22 cellular contexts compared by ENCODE assay signal in genomic region chr4:17166954-17167353, GRCh38.
DNase-seq lines count a peak whose midpoint lies in the region; ATAC-seq and TF ChIP-seq lines count a peak whose summit lies in the region.
"Had no signal": no experiment of that assay in that cellular context is flagged by ENCODE, and none has a peak within 500 bp of the region (broad histone marks: within the 10 kb centered on the region; RNA-seq: fewer than 3 reads in every experiment).

No MANE protein-coding gene starts in this region.

- H2BK15ac ChIP-seq in IMR-90 (ENCODE audit: low read depth, low read length), result no peak overlapping the region

- H3K4me3 Mint-ChIP-seq in naive thymus-derived CD4-positive, alpha-beta T cell, result no peak overlapping the region
- no peak overlapping the region for H3K4me3 Mint-ChIP-seq in stimulated activated naive B cell treated with anti-CD40 and anti-IgM and Interleukin-4, amounts not matched to agents 10 μg/mL and 1 μg/mL and 100 μg/mL, for 72 hours
- H3K4me3 Mint-ChIP-seq: CD14-positive monocyte, endodermal cell, GM23338, IgD-negative memory B cell, naive B cell had no signal

- H3K27ac Mint-ChIP-seq in naive thymus-derived CD4-positive, alpha-beta T cell, result no peak overlapping the region
- no peak overlapping the region for H3K27ac Mint-ChIP-seq in stimulated activated naive B cell treated with anti-CD40 and anti-IgM and Interleukin-4, amounts not matched to agents 10 μg/mL and 1 μg/mL and 100 μg/mL, for 72 hours
- H3K27ac Mint-ChIP-seq: CD14-positive monocyte, endodermal cell, GM23338, IgD-negative memory B cell, naive B cell had no signal

- H3K23ac ChIP-seq in IMR-90 (ENCODE audit: low read depth, low read length), result no peak overlapping the region

- no peak overlapping the region for H3K4me2 ChIP-seq in IMR-90 (ENCODE audit: low read depth, low read length)
- H3K4me2 ChIP-seq: GM23338 had no signal

- dilution Hi-C loops in IMR-90 (cut with HindIII; ENCODE audit: low sequenced_read_pairs, unreplicated experiment), result no loop called here

- H3K36me3 ChIP-seq in IMR-90 (ENCODE audit: control insufficient read depth, insufficient read depth, low read length) (no peaks in the 10 kb centered on the region), gastrocnemius medialis (no peaks in the 10 kb centered on the region)
- no peaks in the 10 kb centered on the region for H3K36me3 ChIP-seq in naive thymus-derived CD4-positive, alpha-beta T cell (ENCODE audit: control insufficient read depth in 2 of 3, insufficient read depth in 3 of 3, low read length in 3 of 3)
- H3K36me3 ChIP-seq: adrenal gland had no signal

- CTCF ChIA-PET in IMR-90 (lab: Yijun Ruan, JAX), result interaction anchor here (1.1 kb wide), 1 partner anchor 10 kb away, joined by 3 read pairs; no protein-coding TSS in a partner anchor
- CTCF ChIA-PET in naive thymus-derived CD4-positive, alpha-beta T cell (lab: Charles Lee), result no interaction called here

- TF ChIP-seq CTCF in IMR-90 (conservative IDR thresholded peaks at IDR 0.05; ENCODE audit: low read depth, low read length), result no peak
- TF ChIP-seq CTCF in gastrocnemius medialis (IDR thresholded peaks at IDR 0.05 in 4 of 5, conservative IDR thresholded peaks at IDR 0.05 in 1 of 5), result no peak

- H3K79me1 ChIP-seq in IMR-90 (ENCODE audit: low read depth in 1 of 2, low read length in 2 of 2), result no peaks in the 10 kb centered on the region

- POLR2A ChIA-PET in IMR-90 (lab: Charles Lee; ENCODE audit: unreplicated experiment), result no interaction called here
- POLR2A ChIA-PET in naive thymus-derived CD4-positive, alpha-beta T cell (lab: Charles Lee), result no interaction called here

- H2AK9ac ChIP-seq in IMR-90 (replicated peaks; ENCODE audit: low read depth, low read length, poor library complexity), result peak overlapping the region; percentile 6

- no peaks in the 10 kb centered on the region; the same call in 1 of the 2 replicates for H3K9me1 ChIP-seq in IMR-90 (ENCODE audit: insufficient read depth, low read length)

- H3K4me3 ChIP-seq in IMR-90 (ENCODE audit: insufficient read depth, low read depth, low read length) (no peak overlapping the region), gastrocnemius medialis (no peak overlapping the region)
- H3K4me3 ChIP-seq in naive thymus-derived CD4-positive, alpha-beta T cell (ENCODE audit: low read length), result no peak overlapping the region
- H3K4me3 ChIP-seq: adrenal gland, GM23338, psoas muscle had no signal

- H2BK20ac ChIP-seq in IMR-90 (ENCODE audit: low read depth, low read length), result no peak overlapping the region; the same call in 1 of the 2 replicates

- in situ Hi-C loops in IMR-90 (cut with MboI; ENCODE audit: low sequenced_read_pairs) (no loop called here), gastrocnemius medialis (cut with MboI; ENCODE audit: low sequenced_read_pairs in 4 of 4) (no loop called here)

- no peak overlapping the region for H3K9ac ChIP-seq in IMR-90 (ENCODE audit: low read depth, low read length)

- peaks cover 0 to 2% (median 0%) of the 10 kb centered on the region in 7 donors for H3K4me1 Mint-ChIP-seq in naive thymus-derived CD4-positive, alpha-beta T cell
- H3K4me1 Mint-ChIP-seq in stimulated activated naive B cell treated with anti-CD40 and anti-IgM and Interleukin-4, amounts not matched to agents 10 μg/mL and 1 μg/mL and 100 μg/mL, for 72 hours, result no peaks in the 10 kb centered on the region
- H3K4me1 Mint-ChIP-seq: CD14-positive monocyte, IgD-negative memory B cell, naive B cell had no signal

- no peak overlapping the region for H4K5ac ChIP-seq in IMR-90 (ENCODE audit: low read depth, low read length)

- H3K18ac ChIP-seq in IMR-90 (ENCODE audit: low read depth, low read length), result no peak overlapping the region

- no peak for ATAC-seq in IMR-90 (ENCODE audit: low read depth)
- ATAC-seq in esophagus mucosa, result peak; percentile 18
- ATAC-seq in left ventricle myocardium superior, result peak; percentile 98
- ATAC-seq in gastrocnemius medialis, result peak; percentile 50 to 60
- ATAC-seq in HG02938 (IDR thresholded peaks at IDR 0.05; ENCODE audit: unreplicated experiment), result no peak
- no peak for ATAC-seq in naive thymus-derived CD4-positive, alpha-beta T cell
- ATAC-seq in stimulated activated naive B cell treated with anti-CD40 and anti-IgM and Interleukin-4, amounts not matched to agents 10 μg/mL and 1 μg/mL and 100 μg/mL, for 72 hours (replicated peaks), result no peak
- ATAC-seq: GM23338, psoas muscle had no signal

- H3K27ac ChIP-seq in IMR-90 (ENCODE audit: insufficient read depth, low read length), result no peak overlapping the region
- peak overlapping the region in 1 of 4 donors; percentile 45 for H3K27ac ChIP-seq in gastrocnemius medialis
- no peak overlapping the region for H3K27ac ChIP-seq in naive thymus-derived CD4-positive, alpha-beta T cell (ENCODE audit: low read depth, low read length)
- H3K27ac ChIP-seq: adrenal gland, psoas muscle had no signal

- H3K9me3 ChIP-seq in IMR-90 (ENCODE audit: control insufficient read depth, insufficient read depth, low read length) (no peaks in the 10 kb centered on the region), gastrocnemius medialis (no peaks in the 10 kb centered on the region)
- H3K9me3 ChIP-seq in naive thymus-derived CD4-positive, alpha-beta T cell (ENCODE audit: control insufficient read depth in 2 of 3, low read length in 3 of 3), result no peaks in the 10 kb centered on the region
- H3K9me3 ChIP-seq: adrenal gland, psoas muscle had no signal

- no peaks in the 10 kb centered on the region for H4K20me1 ChIP-seq in IMR-90 (ENCODE audit: insufficient read depth, low read length)

- TF ChIP-seq RAD21 in IMR-90 (IDR thresholded peaks at IDR 0.05; ENCODE audit: low read length), result no peak

- H3K27me3 Mint-ChIP-seq in naive thymus-derived CD4-positive, alpha-beta T cell, result peaks cover 3 to 33% (median 23%) of the 10 kb centered on the region in 5 donors
- no peaks in the 10 kb centered on the region for H3K27me3 Mint-ChIP-seq in stimulated activated naive B cell treated with anti-CD40 and anti-IgM and Interleukin-4, amounts not matched to agents 10 μg/mL and 1 μg/mL and 100 μg/mL, for 72 hours
- H3K27me3 Mint-ChIP-seq: IgD-negative memory B cell had no signal

- H4K8ac ChIP-seq in IMR-90 (ENCODE audit: low read depth in 2 of 2, low read length in 2 of 2), result no peak overlapping the region

- BruUV-seq in IMR-90 (replicated peaks; lab: Mats Ljungman, UMichigan), result no TSS peak

- H2BK5ac ChIP-seq in IMR-90 (ENCODE audit: low read depth, low read length, poor library complexity, severe bottlenecking), result no peak overlapping the region

- H3K56ac ChIP-seq in IMR-90 (ENCODE audit: extremely low read depth, insufficient read depth, low read length), result no peak overlapping the region

- WGBS in IMR-90 (ENCODE audit: extremely low coverage in 2 of 2, insufficient read length in 1 of 2), 2 experiments, result 83% methylated on average over 4 of the region's 5 CpGs; no CpG with 5 or more reads in 1 of the 2 experiments

- no peak for TF ChIP-seq POLR2A in IMR-90 (IDR thresholded peaks at IDR 0.05; ENCODE audit: low read depth, low read length)
- TF ChIP-seq POLR2A in gastrocnemius medialis (IDR thresholded peaks at IDR 0.05), result no peak

- H3K4me1 ChIP-seq in IMR-90 (ENCODE audit: control insufficient read depth, insufficient read depth, low read length) (peaks cover 9% of the 10 kb centered on the region), gastrocnemius medialis (no peaks in the 10 kb centered on the region)
- H3K4me1 ChIP-seq in naive thymus-derived CD4-positive, alpha-beta T cell (ENCODE audit: control insufficient read depth in 2 of 2, insufficient read depth in 2 of 2, low read length in 2 of 2), result no peaks in the 10 kb centered on the region
- H3K4me1 ChIP-seq: adrenal gland, psoas muscle had no signal

- peak overlapping the region; percentile 39; the same call in 1 of the 2 replicates for H3K4ac ChIP-seq in IMR-90 (ENCODE audit: low read depth, low read length)

- H2AK5ac ChIP-seq in IMR-90 (ENCODE audit: low read depth, low read length), result peak overlapping the region; percentile 54; the same call in 1 of the 2 replicates

- peak overlapping the region; percentile 74 for H2AFZ ChIP-seq in IMR-90 (replicated peaks; ENCODE audit: low read length, poor library complexity)
- H2AFZ ChIP-seq: GM23338 had no signal

- H3K36me3 Mint-ChIP-seq in naive thymus-derived CD4-positive, alpha-beta T cell, result peaks cover 0 to 10% (median 0%) of the 10 kb centered on the region in 5 donors
- H3K36me3 Mint-ChIP-seq in stimulated activated naive B cell treated with anti-CD40 and anti-IgM and Interleukin-4, amounts not matched to agents 10 μg/mL and 1 μg/mL and 100 μg/mL, for 72 hours, result no peaks in the 10 kb centered on the region
- H3K36me3 Mint-ChIP-seq: CD14-positive monocyte, IgD-negative memory B cell had no signal

- intact Hi-C loops in IMR-90 (cut with micrococcal nuclease), result no loop called here
- intact Hi-C loops in left ventricle myocardium superior (cut with micrococcal nuclease), result no loop called here
- intact Hi-C loops in gastrocnemius medialis (cut with DNase I; ENCODE audit: low total_unique reads), result no loop called here
- intact Hi-C loops in naive thymus-derived CD4-positive, alpha-beta T cell (cut with micrococcal nuclease), result no loop called here

- DNase-seq in IMR-90, result no peak
- DNase-seq in left ventricle myocardium superior, result peak; percentile 43
- no peak for DNase-seq in gastrocnemius medialis
- no peak for DNase-seq in naive thymus-derived CD4-positive, alpha-beta T cell
- DNase-seq in GM03348 (ENCODE audit: low spot score), result no peak
- no peak for DNase-seq in stimulated activated naive B cell treated with anti-CD40 and anti-IgM and Interleukin-4, amounts not matched to agents 10 μg/mL and 1 μg/mL and 100 μg/mL, for 72 hours
- DNase-seq: activated CD4-positive, alpha-beta T cell treated with anti-CD3 and anti-CD28 coated beads for 48 hours; activated effector memory CD4-positive, alpha-beta T cell treated with anti-CD3 and anti-CD28 coated beads, Interleukin-2, amount 50 U/mL, for 16 hours; adrenal gland; DMS 273 treated with DMSO at 0.1 percent for 48 hours; endodermal cell; naive B cell; NCI-H1930; NCI-H446 treated with DMSO at 0.1 percent for 48 hours; NK-92 treated with Interleukin-12 subunit alpha and Interleukin-12 subunit beta, amount 100 ng/mL, for 24 hours; psoas muscle; trophoblast cell had no signal

- 0 out of 2 replicates have a peak overlapping the region, but pooled peaks have one; percentile 8 for H3K14ac ChIP-seq in IMR-90 (replicated peaks; ENCODE audit: low read depth, low read length)

- no peak overlapping the region for H4K91ac ChIP-seq in IMR-90 (ENCODE audit: insufficient read depth, low read depth, low read length)

- H2BK120ac ChIP-seq in IMR-90 (ENCODE audit: low read depth, low read length), result peak overlapping the region; percentile 54

- H3K9me3 Mint-ChIP-seq in naive thymus-derived CD4-positive, alpha-beta T cell, result peaks cover 0 to 17% (median 7%) of the 10 kb centered on the region in 11 donors
- peaks cover under 1 to 9% of the 10 kb centered on the region in 2 donors for H3K9me3 Mint-ChIP-seq in stimulated activated naive B cell treated with anti-CD40 and anti-IgM and Interleukin-4, amounts not matched to agents 10 μg/mL and 1 μg/mL and 100 μg/mL, for 72 hours

- H3K27me3 ChIP-seq in IMR-90 (ENCODE audit: control insufficient read depth, insufficient read depth, low read length) (no peaks in the 10 kb centered on the region), gastrocnemius medialis (no peaks in the 10 kb centered on the region)
- H3K27me3 ChIP-seq in naive thymus-derived CD4-positive, alpha-beta T cell (ENCODE audit: control insufficient read depth in 2 of 2, insufficient read depth in 2 of 2, low read length in 2 of 2), result no peaks in the 10 kb centered on the region
- H3K27me3 ChIP-seq: adrenal gland had no signal

Comparison
In these comparisons a context has a peak if more than half of its experiments do, and no peak if none do; other contexts are left out.
1. ATAC-seq: peak in esophagus mucosa (single experiment), left ventricle myocardium superior (single experiment) and gastrocnemius medialis (2 of 2); none in IMR-90 (single experiment), HG02938 (single experiment), naive thymus-derived CD4-positive, alpha-beta T cell (single experiment) and stimulated activated naive B cell treated with anti-CD40 and anti-IgM and Interleukin-4, amounts not matched to agents 10 μg/mL and 1 μg/mL and 100 μg/mL, for 72 hours (0 of 2).